In genomic region chrX:16804923-16805464, GRCh38 we compare ENCODE assay signal across 22 cellular contexts. TPM values are rescaled to one million over a fixed set of nuclear protein-coding genes. Genes with fewer than 3 reads are reported as not detected.
DNase-seq lines count a peak whose midpoint lies in the region; ATAC-seq and TF ChIP-seq lines count a peak whose summit lies in the region.
"Had no signal": no experiment of that assay in that cellular context is flagged by ENCODE, and none has a peak within 500 bp of the region (broad histone marks: within the 10 kb centered on the region; RNA-seq: fewer than 3 reads in every experiment).

No MANE protein-coding gene starts in this region.

- no peaks in the 10 kb centered on the region for H3K27me3 Mint-ChIP-seq in progenitor cell of endocrine pancreas
- no peaks in the 10 kb centered on the region for H3K27me3 Mint-ChIP-seq in activated CD4-positive, alpha-beta memory T cell treated with anti-CD3 and anti-CD28 coated beads, Interleukin-2, amount 10 ng/mL, durations not matched to agents 7 days and 5 days
- H3K27me3 Mint-ChIP-seq: activated CD4-positive, alpha-beta T cell treated with anti-CD3 and anti-CD28 coated beads, Interleukin-2, amount 10 ng/mL, durations not matched to agents 24 days and 14 days had no signal

- ATAC-seq in GM19463 (IDR thresholded peaks at IDR 0.05; ENCODE audit: unreplicated experiment) (peak; percentile 60), HG02852 (IDR thresholded peaks at IDR 0.05; ENCODE audit: unreplicated experiment) (peak; percentile 78), HG03521 (IDR thresholded peaks at IDR 0.05; ENCODE audit: unreplicated experiment) (peak; percentile 56)
- ATAC-seq: mucosa of descending colon; stimulated activated naive CD8-positive, alpha-beta T cell treated with anti-CD3 and anti-CD28 coated beads, Interleukin-15, Interleukin-2, amounts not matched to agents 100 U/mL and 50 U/mL, for 24 hours had no signal

- peaks cover 5% of the 10 kb centered on the region for H3K36me3 Mint-ChIP-seq in progenitor cell of endocrine pancreas (ENCODE audit: insufficient read depth)
- peaks cover 2% of the 10 kb centered on the region for H3K36me3 Mint-ChIP-seq in activated CD4-positive, alpha-beta memory T cell treated with anti-CD3 and anti-CD28 coated beads, Interleukin-2, amount 10 ng/mL, durations not matched to agents 7 days and 5 days (ENCODE audit: low read depth)

- DNase-seq in progenitor cell of endocrine pancreas (ENCODE audit: low spot score, unreplicated experiment) (no peak), amniotic stem cell (lab: John Stamatoyannopoulos, UW) (no peak)
- no peak for DNase-seq in activated CD4-positive, alpha-beta memory T cell treated with anti-CD3 and anti-CD28 coated beads, Interleukin-2, amount 10 ng/mL, durations not matched to agents 7 days and 5 days
- no peak for DNase-seq in activated CD4-positive, alpha-beta T cell treated with anti-CD3 and anti-CD28 coated beads, Interleukin-2, amount 50 U/mL, for 4 hours
- DNase-seq in activated naive CD4-positive, alpha-beta T cell (lab: John Stamatoyannopoulos, UW) = no peak
- DNase-seq: activated CD4-positive, alpha-beta T cell treated with anti-CD3 and anti-CD28 coated beads, Interleukin-2, amount 10 ng/mL, durations not matched to agents 24 days and 14 days; activated naive CD4-positive, alpha-beta T cell treated with Interleukin-2 at 50 U/mL for 16 hours; BE2C; Calu3; GDM1; hippocampal formation; kidney glomerular epithelial cell; mucosa of descending colon; NCI-H1092; NCI-H69; retina; stimulated activated naive CD8-positive, alpha-beta T cell treated with anti-CD3 and anti-CD28 coated beads, Interleukin-15, Interleukin-2, amounts not matched to agents 100 U/mL and 50 U/mL, for 24 hours; T1000; upper lobe of left lung had no signal

- CTCF ChIA-PET in activated CD4-positive, alpha-beta memory T cell treated with anti-CD3 and anti-CD28 coated beads, Interleukin-2, amount 10 ng/mL, durations not matched to agents 7 days and 5 days (lab: Charles Lee) = interaction anchor here (0.6 kb wide), 1 partner anchor 63 kb away, joined by 4 read pairs; no protein-coding TSS in a partner anchor

- H3K4me3 Mint-ChIP-seq in progenitor cell of endocrine pancreas (ENCODE audit: low read depth) = no peak overlapping the region
- H3K4me3 Mint-ChIP-seq in activated CD4-positive, alpha-beta memory T cell treated with anti-CD3 and anti-CD28 coated beads, Interleukin-2, amount 10 ng/mL, durations not matched to agents 7 days and 5 days = no peak overlapping the region
- H3K4me3 Mint-ChIP-seq: activated CD4-positive, alpha-beta T cell treated with anti-CD3 and anti-CD28 coated beads, Interleukin-2, amount 10 ng/mL, durations not matched to agents 24 days and 14 days had no signal

- peak overlapping the region; percentile 20 for H3K27ac Mint-ChIP-seq in progenitor cell of endocrine pancreas
- H3K27ac Mint-ChIP-seq in activated CD4-positive, alpha-beta memory T cell treated with anti-CD3 and anti-CD28 coated beads, Interleukin-2, amount 10 ng/mL, durations not matched to agents 7 days and 5 days = no peak overlapping the region
- H3K27ac Mint-ChIP-seq: activated CD4-positive, alpha-beta T cell treated with anti-CD3 and anti-CD28 coated beads, Interleukin-2, amount 10 ng/mL, durations not matched to agents 24 days and 14 days had no signal

- no peak for TF ChIP-seq CTCF in progenitor cell of endocrine pancreas (IDR thresholded peaks at IDR 0.05; ENCODE audit: unreplicated experiment)

- POLR2A ChIA-PET in activated CD4-positive, alpha-beta memory T cell treated with anti-CD3 and anti-CD28 coated beads, Interleukin-2, amount 10 ng/mL, durations not matched to agents 7 days and 5 days (lab: Charles Lee) = no interaction called here

- peaks cover 15% of the 10 kb centered on the region for H3K4me1 Mint-ChIP-seq in progenitor cell of endocrine pancreas (ENCODE audit: low read depth)
- peaks cover 10% of the 10 kb centered on the region for H3K4me1 Mint-ChIP-seq in activated CD4-positive, alpha-beta memory T cell treated with anti-CD3 and anti-CD28 coated beads, Interleukin-2, amount 10 ng/mL, durations not matched to agents 7 days and 5 days

- no peaks in the 10 kb centered on the region for H3K9me3 Mint-ChIP-seq in progenitor cell of endocrine pancreas (ENCODE audit: low read depth)
- H3K9me3 Mint-ChIP-seq in activated CD4-positive, alpha-beta memory T cell treated with anti-CD3 and anti-CD28 coated beads, Interleukin-2, amount 10 ng/mL, durations not matched to agents 7 days and 5 days = no peaks in the 10 kb centered on the region
- H3K9me3 Mint-ChIP-seq: activated CD4-positive, alpha-beta T cell treated with anti-CD3 and anti-CD28 coated beads, Interleukin-2, amount 10 ng/mL, durations not matched to agents 24 days and 14 days had no signal

RNA-seq across cellular contexts. Expression of gene TXLNG, which starts 18.7 kb away (rescaled TPM):
- 25.4 and 25.8 TPM in 2 replicates for total RNA-seq in progenitor cell of endocrine pancreas
- total RNA-seq in activated CD4-positive, alpha-beta memory T cell treated with anti-CD3 and anti-CD28 coated beads, Interleukin-2, amount 10 ng/mL, durations not matched to agents 7 days and 5 days = 1 to 10 TPM; 9.4 to 9.8 TPM
